ENCODE assay signal across 21 cellular contexts in genomic region chr22:46480396-46480795, GRCh38.
"Had no signal": no experiment of that assay in that cellular context is flagged by ENCODE, and none has a peak within 500 bp of the region (broad histone marks: within the 10 kb centered on the region; RNA-seq: fewer than 3 reads in every experiment).

No MANE protein-coding gene starts in this region.

- H3K27me3 ChIP-seq: cardiac muscle cell had no signal

- DNase-seq: activated CD4-positive, alpha-beta T cell treated with anti-CD3 and anti-CD28 coated beads for 1 hour; activated CD8-positive, alpha-beta memory T cell treated with anti-CD3 and anti-CD28 coated beads for 24 hours; activated CD8-positive, alpha-beta memory T cell treated with anti-CD3 and anti-CD28 coated beads, Interleukin-2, amount 50 U/mL, for 48 hours; activated effector memory CD4-positive, alpha-beta T cell treated with Interleukin-2 at 50 U/mL for 16 hours; activated naive CD4-positive, alpha-beta T cell treated with anti-CD3 and anti-CD28 coated beads for 36 hours; activated naive CD8-positive, alpha-beta T cell treated with anti-CD3 and anti-CD28 coated beads, Interleukin-2, amount 10 ng/mL, durations not matched to agents 7 days and 5 days; activated T-cell treated with anti-CD3 and anti-CD28 coated beads, Interleukin-2, amount 50 U/mL, for 48 hours; amniotic stem cell; cortex of kidney; foreskin melanocyte; left ventricle myocardium superior; nucleus accumbens; retina; stimulated activated CD4-positive, alpha-beta T cell treated with anti-CD3 and anti-CD28 coated beads, Interleukin-4, amount 100 ng/mL, for 1 hour; stimulated activated naive CD4-positive, alpha-beta T cell treated with Interleukin-2 at 50 U/mL for 16 hours; T-helper 1 cell; WERI-Rb-1 had no signal

- H3K9me3 Mint-ChIP-seq: activated naive CD8-positive, alpha-beta T cell treated with anti-CD3 and anti-CD28 coated beads, Interleukin-2, amount 10 ng/mL, durations not matched to agents 7 days and 5 days; natural killer cell treated with Interleukin-12 subunit alpha and Interleukin-12 subunit beta and Interleukin-15 and Interleukin-18, amount 100 ng/mL, for 72 hours had no signal

- H3K4me3 ChIP-seq: cardiac muscle cell, tibial nerve had no signal

- H3K27ac ChIP-seq: cardiac muscle cell, tibial nerve, WERI-Rb-1 had no signal

- H3K36me3 Mint-ChIP-seq: activated naive CD8-positive, alpha-beta T cell treated with anti-CD3 and anti-CD28 coated beads, Interleukin-2, amount 10 ng/mL, durations not matched to agents 7 days and 5 days; natural killer cell treated with Interleukin-12 subunit alpha and Interleukin-12 subunit beta and Interleukin-15 and Interleukin-18, amount 100 ng/mL, for 72 hours had no signal

- H3K27ac Mint-ChIP-seq: activated naive CD4-positive, alpha-beta T cell treated with anti-CD3 and anti-CD28 coated beads for 36 hours; activated naive CD8-positive, alpha-beta T cell treated with anti-CD3 and anti-CD28 coated beads, Interleukin-2, amount 10 ng/mL, durations not matched to agents 7 days and 5 days had no signal

- ATAC-seq: left ventricle myocardium superior; natural killer cell treated with Interleukin-12 subunit alpha and Interleukin-12 subunit beta and Interleukin-15 and Interleukin-18, amount 100 ng/mL, for 72 hours had no signal

- H3K36me3 ChIP-seq: cardiac muscle cell, tibial nerve, WERI-Rb-1 had no signal

- H3K4me3 Mint-ChIP-seq: activated naive CD4-positive, alpha-beta T cell treated with anti-CD3 and anti-CD28 coated beads for 36 hours; activated naive CD8-positive, alpha-beta T cell treated with anti-CD3 and anti-CD28 coated beads, Interleukin-2, amount 10 ng/mL, durations not matched to agents 7 days and 5 days; natural killer cell treated with Interleukin-12 subunit alpha and Interleukin-12 subunit beta and Interleukin-15 and Interleukin-18, amount 100 ng/mL, for 72 hours had no signal

- FAIRE-seq: TTC549 had no signal

- H3K27me3 Mint-ChIP-seq: natural killer cell treated with Interleukin-12 subunit alpha and Interleukin-12 subunit beta and Interleukin-15 and Interleukin-18, amount 100 ng/mL, for 72 hours had no signal

- H3K4me1 ChIP-seq: tibial nerve had no signal
